In the genomic region with DNA sequence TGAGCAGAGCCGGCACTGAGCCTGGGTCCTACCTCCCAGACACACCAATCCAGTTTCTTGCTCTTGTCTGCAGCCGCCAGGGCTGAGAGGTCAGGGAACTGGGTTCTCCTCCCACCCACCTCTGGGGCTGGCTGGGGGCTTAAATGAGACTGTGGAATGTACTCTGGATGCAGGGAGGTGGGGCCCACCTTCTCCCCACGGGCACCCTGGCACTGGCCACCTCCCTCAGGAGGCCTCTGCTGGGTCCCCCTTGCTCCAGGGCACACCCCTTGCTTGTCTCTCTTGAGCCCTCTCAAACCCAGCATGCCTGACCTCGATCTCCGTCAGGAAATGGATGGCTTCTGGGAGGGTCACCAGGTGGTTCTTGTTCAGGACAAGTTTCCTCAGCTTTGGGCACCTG, we compare ENCODE assay signal across 24 cellular contexts. TPM values are rescaled to one million over a fixed set of nuclear protein-coding genes. Genes with fewer than 3 reads are reported as not detected.
A peak's percentile ranks its signal among the peaks of the same experiment; 100 is the strongest.
DNase-seq lines count a peak whose midpoint lies in the region; ATAC-seq and TF ChIP-seq lines count a peak whose summit lies in the region.
"Had no signal": no experiment of that assay in that cellular context is flagged by ENCODE, and none has a peak within 500 bp of the region (broad histone marks: within the 10 kb centered on the region; RNA-seq: fewer than 3 reads in every experiment).

No MANE protein-coding gene starts in this region.

- H3K4me3 ChIP-seq in HEK293 (ENCODE audit: low read depth, low read length) (no peak overlapping the region), neuronal stem cell (ENCODE audit: low read length in 2 of 2) (no peak overlapping the region), Peyer's patch (no peak overlapping the region)
- H3K4me3 ChIP-seq: A549, BLaER1, GM12878 had no signal

- H3K36me3 Mint-ChIP-seq in T-helper 17 cell (ENCODE audit: low read depth), result peaks cover 5% of the 10 kb centered on the region
- peaks cover 24% of the 10 kb centered on the region for H3K36me3 Mint-ChIP-seq in activated CD8-positive, alpha-beta T cell treated with anti-CD3 and anti-CD28 coated beads for 36 hours (ENCODE audit: low read depth)

- no peak overlapping the region for H2BK15ac ChIP-seq in neuronal stem cell (ENCODE audit: low read length)

- H3K9ac ChIP-seq in neuronal stem cell (ENCODE audit: low read depth, low read length, poor library complexity), result no peak overlapping the region
- H3K9ac ChIP-seq: BLaER1 had no signal

- TF ChIP-seq CTCF in HEK293 (tag by site-specific recombination; IDR thresholded peaks at IDR 0.05), result no peak
- TF ChIP-seq CTCF in Peyer's patch (IDR thresholded peaks at IDR 0.05), result no peak
- no peak for TF ChIP-seq CTCF in activated CD8-positive, alpha-beta T cell treated with anti-CD3 and anti-CD28 coated beads for 36 hours (IDR thresholded peaks at IDR 0.05)

- WGBS in neuronal stem cell (ENCODE audit: extremely low coverage in 2 of 2, insufficient read length in 2 of 2, insufficient replicate concordance in 1 of 2), 2 donors, result no CpG with 5 or more reads among the region's 5 CpGs

- H3K4me1 Mint-ChIP-seq in T-helper 17 cell, result peaks cover 11% of the 10 kb centered on the region
- peaks cover 12% of the 10 kb centered on the region for H3K4me1 Mint-ChIP-seq in activated CD8-positive, alpha-beta T cell treated with anti-CD3 and anti-CD28 coated beads for 36 hours (ENCODE audit: low read depth)

- H3K4me1 ChIP-seq in HEK293 (ENCODE audit: control insufficient read depth, insufficient read depth, low read length) (peaks cover 2% of the 10 kb centered on the region), neuronal stem cell (ENCODE audit: control insufficient read depth in 2 of 2, insufficient read depth in 1 of 2, low read depth in 1 of 2, low read length in 2 of 2) (peaks cover 0 to 6% of the 10 kb centered on the region in 2 donors), Peyer's patch (peaks cover 5 to 25% (median 7%) of the 10 kb centered on the region in 4 donors)
- H3K4me1 ChIP-seq: BE2C had no signal

- peak overlapping the region; percentile 27 for H3K27ac Mint-ChIP-seq in T-helper 17 cell
- no peak overlapping the region for H3K27ac Mint-ChIP-seq in activated CD8-positive, alpha-beta T cell treated with anti-CD3 and anti-CD28 coated beads for 36 hours
- H3K27ac Mint-ChIP-seq: CD14-positive monocyte; CD4-positive, CD25-positive, alpha-beta regulatory T cell; CD8-positive, alpha-beta memory T cell had no signal

- H4K8ac ChIP-seq in neuronal stem cell (ENCODE audit: low read depth, low read length), result no peak overlapping the region

- peak overlapping the region; percentile 25 for H4K91ac ChIP-seq in neuronal stem cell (ENCODE audit: low read depth, low read length, poor library complexity)

- CTCF ChIA-PET in HEK293 (lab: Yijun Ruan, JAX), result no interaction called here
- CTCF ChIA-PET in activated CD8-positive, alpha-beta T cell treated with anti-CD3 and anti-CD28 coated beads for 36 hours (lab: Charles Lee), result no interaction called here

- no peak overlapping the region for H3K18ac ChIP-seq in neuronal stem cell (ENCODE audit: low read length)

- intact Hi-C loops in activated CD8-positive, alpha-beta T cell treated with anti-CD3 and anti-CD28 coated beads for 36 hours (cut with micrococcal nuclease), result no loop called here

- no peak overlapping the region for H3K4me2 ChIP-seq in neuronal stem cell (ENCODE audit: insufficient read depth, low read length, poor library complexity, severe bottlenecking)
- H3K4me2 ChIP-seq: A549, BLaER1 had no signal

- no peak overlapping the region for H3K4ac ChIP-seq in neuronal stem cell (ENCODE audit: low read length)

- H2BK5ac ChIP-seq in neuronal stem cell (ENCODE audit: low read length), result no peak overlapping the region

- no peak overlapping the region for H3K14ac ChIP-seq in neuronal stem cell (ENCODE audit: low read length)

- POLR2A ChIA-PET in HEK293 (lab: Yijun Ruan, JAX), result no interaction called here
- POLR2A ChIA-PET in activated CD8-positive, alpha-beta T cell treated with anti-CD3 and anti-CD28 coated beads for 36 hours (lab: Charles Lee), result interaction anchor here (1.5 kb wide), 1 partner anchor 26 kb away, joined by 3 read pairs; a partner anchor contains a TSS

- H2AFZ ChIP-seq in neuronal stem cell (ENCODE audit: low read length), result no peak overlapping the region

- H3K9me3 Mint-ChIP-seq in activated CD8-positive, alpha-beta T cell treated with anti-CD3 and anti-CD28 coated beads for 36 hours, result no peaks in the 10 kb centered on the region
- H3K9me3 Mint-ChIP-seq: CD14-positive monocyte; CD4-positive, alpha-beta memory T cell; CD4-positive, CD25-positive, alpha-beta regulatory T cell; CD8-positive, alpha-beta memory T cell had no signal

- peaks cover 16% of the 10 kb centered on the region for H3K79me1 ChIP-seq in neuronal stem cell (ENCODE audit: low read depth, low read length)

- no peaks in the 10 kb centered on the region for H3K27me3 Mint-ChIP-seq in T-helper 17 cell
- no peaks in the 10 kb centered on the region for H3K27me3 Mint-ChIP-seq in activated CD8-positive, alpha-beta T cell treated with anti-CD3 and anti-CD28 coated beads for 36 hours
- H3K27me3 Mint-ChIP-seq: CD4-positive, alpha-beta memory T cell; CD4-positive, CD25-positive, alpha-beta regulatory T cell had no signal

- no peaks in the 10 kb centered on the region for H3K27me3 ChIP-seq in neuronal stem cell (ENCODE audit: control insufficient read depth in 3 of 3, insufficient read depth in 3 of 3, low read depth in 1 of 3, low read length in 3 of 3)
- no peaks in the 10 kb centered on the region for H3K27me3 ChIP-seq in Peyer's patch
- H3K27me3 ChIP-seq: BE2C, BLaER1 had no signal

- H3K27ac ChIP-seq in HEK293 (ENCODE audit: extremely low read depth, low read depth, low read length) (no peak overlapping the region), neuronal stem cell (replicated peaks; ENCODE audit: low read length) (no peak overlapping the region), Peyer's patch (no peak overlapping the region)
- H3K27ac ChIP-seq: 22Rv1, A549, BLaER1 had no signal

- no peak for ATAC-seq in T-helper 17 cell
- no peak for ATAC-seq in activated CD8-positive, alpha-beta T cell treated with anti-CD3 and anti-CD28 coated beads for 36 hours
- ATAC-seq: A549, GM12878 had no signal

- no peak overlapping the region for H2BK12ac ChIP-seq in neuronal stem cell (ENCODE audit: low read length)

- DNase-seq in T-helper 17 cell (no peak), neuronal stem cell (ENCODE audit: low spot score) (no peak), Peyer's patch (no peak), hepatic stellate cell (ENCODE audit: low spot score) (no peak)
- DNase-seq in activated CD8-positive, alpha-beta T cell treated with anti-CD3 and anti-CD28 coated beads for 36 hours, result no peak
- DNase-seq: BE2C; C1 segment of cervical spinal cord; CD4-positive, alpha-beta memory T cell; CD4-positive, CD25-positive, alpha-beta regulatory T cell; CD8-positive, alpha-beta memory T cell; COR-L47; DMS 273 treated with DMSO at 0.1 percent for 48 hours; DMS153; DMS53; DMS79; DND-41; EL; GDM1 had no signal

- H3K4me3 Mint-ChIP-seq in T-helper 17 cell, result no peak overlapping the region
- no peak overlapping the region for H3K4me3 Mint-ChIP-seq in activated CD8-positive, alpha-beta T cell treated with anti-CD3 and anti-CD28 coated beads for 36 hours
- H3K4me3 Mint-ChIP-seq: CD14-positive monocyte; CD4-positive, alpha-beta memory T cell; CD8-positive, alpha-beta memory T cell had no signal

- H3K9me3 ChIP-seq in HEK293 (ENCODE audit: control insufficient read depth, insufficient read depth, low read depth, low read length) (no peaks in the 10 kb centered on the region), T-helper 17 cell (ENCODE audit: control insufficient read depth, low read length, poor library complexity, severe bottlenecking) (no peaks in the 10 kb centered on the region), neuronal stem cell (replicated peaks in 1 of 2; ENCODE audit: control insufficient read depth in 2 of 2, insufficient read depth in 1 of 2, low read depth in 1 of 2, low read length in 2 of 2) (no peaks in the 10 kb centered on the region), Peyer's patch (no peaks in the 10 kb centered on the region)
- H3K9me3 ChIP-seq: A549, BE2C, BLaER1 had no signal

- H3K36me3 ChIP-seq in HEK293 (ENCODE audit: control insufficient read depth in 2 of 2, insufficient read depth in 1 of 2, low read length in 2 of 2) (peaks cover 9 to 97% of the 10 kb centered on the region in 2 experiments), neuronal stem cell (replicated peaks in 1 of 2; ENCODE audit: control insufficient read depth in 2 of 2, insufficient read depth in 2 of 2, low read length in 2 of 2) (peaks cover 71 to 91% of the 10 kb centered on the region in 2 donors), Peyer's patch (peaks cover 0 to 85% (median 0%) of the 10 kb centered on the region in 3 donors)
- H3K36me3 ChIP-seq: BE2C had no signal

- no peak overlapping the region for H2BK120ac ChIP-seq in neuronal stem cell (ENCODE audit: low read depth, low read length)

- TF ChIP-seq POLR2A in Peyer's patch (IDR thresholded peaks at IDR 0.05), result no peak

- no peak overlapping the region for H2AK5ac ChIP-seq in neuronal stem cell (ENCODE audit: low read depth, low read length)

- no peak overlapping the region for H3K23ac ChIP-seq in neuronal stem cell (ENCODE audit: low read depth, low read length, poor library complexity)

RNA-seq across cellular contexts. Expression of a gene that starts 6.4 kb away (rescaled TPM):
- total RNA-seq in T-helper 17 cell, result 100 to 1,000 TPM; 276 to 284 TPM
- 127 TPM for polyA plus RNA-seq in neuronal stem cell (2013, experiment 1 of 2)
- 124 TPM for polyA plus RNA-seq in neuronal stem cell (2013, experiment 2 of 2)
- 100 to 1,000 TPM; 311 to 538 (median 419) TPM for total RNA-seq in Peyer's patch
- total RNA-seq in activated CD8-positive, alpha-beta T cell treated with anti-CD3 and anti-CD28 coated beads for 36 hours, result 100 to 1,000 TPM; 276 to 281 TPM

RNA-seq across cellular contexts. Expression of a gene that starts 8.3 kb away (rescaled TPM):
- total RNA-seq in T-helper 17 cell, result 10 to 100 TPM in 1 of 2 donors, 1 to 10 TPM in 1; 6.1 to 10.2 TPM
- polyA plus RNA-seq in neuronal stem cell (2013, experiment 1 of 2), result 4.4 TPM
- 4.6 TPM for polyA plus RNA-seq in neuronal stem cell (2013, experiment 2 of 2)
- total RNA-seq in Peyer's patch, result 10 to 100 TPM in 3 of 4 donors, 1 to 10 TPM in 1; 3.3 to 49.6 (median 22.9) TPM
- 1 to 10 TPM; 5.5 to 6.2 TPM for total RNA-seq in activated CD8-positive, alpha-beta T cell treated with anti-CD3 and anti-CD28 coated beads for 36 hours

RNA-seq across cellular contexts. Expression of a gene that starts 26.7 kb away (rescaled TPM):
- total RNA-seq in T-helper 17 cell (10 to 100 TPM; 14.6 to 16.2 TPM), Peyer's patch (10 to 100 TPM in 3 of 4 donors, 1 to 10 TPM in 1; 7.5 to 19.0 (median 15.4) TPM)
- 72.8 TPM for polyA plus RNA-seq in neuronal stem cell (2013, experiment 1 of 2)
- 73.5 TPM for polyA plus RNA-seq in neuronal stem cell (2013, experiment 2 of 2)
- 10 to 100 TPM; 15.1 to 17.6 TPM for total RNA-seq in activated CD8-positive, alpha-beta T cell treated with anti-CD3 and anti-CD28 coated beads for 36 hours
